In genomic region chr11:17250561-17251350, GRCh38 we compare ENCODE assay signal across 21 cellular contexts. TPM values are rescaled to one million over a fixed set of nuclear protein-coding genes. Genes with fewer than 3 reads are reported as not detected.
A peak's percentile ranks its signal among the peaks of the same experiment; 100 is the strongest.
DNase-seq lines count a peak whose midpoint lies in the region; ATAC-seq and TF ChIP-seq lines count a peak whose summit lies in the region.
"Had no signal": no experiment of that assay in that cellular context is flagged by ENCODE, and none has a peak within 500 bp of the region (broad histone marks: within the 10 kb centered on the region; RNA-seq: fewer than 3 reads in every experiment).

No MANE protein-coding gene starts in this region.

- no peak overlapping the region for H3K4me2 ChIP-seq in mammary epithelial cell (ENCODE audit: insufficient read depth, low read depth, low read length)
- H3K4me2 ChIP-seq: BLaER1 treated with 17β-estradiol and CSF1 and Interleukin-3, amounts not matched to agents 10 nM and 100 nM had no signal

- intact Hi-C loops in mammary epithelial cell (cut with micrococcal nuclease), result no loop called here
- intact Hi-C loops in MCF 10A (cut with micrococcal nuclease), result no loop called here

- dilution Hi-C loops in mammary epithelial cell (cut with HindIII; ENCODE audit: low sequenced_read_pairs), result no loop called here

- no peaks in the 10 kb centered on the region for H3K36me3 Mint-ChIP-seq in MCF 10A (ENCODE audit: insufficient read depth, unreplicated experiment)

- no peaks in the 10 kb centered on the region for H3K4me1 ChIP-seq in mammary epithelial cell (ENCODE audit: insufficient read depth, low read length)
- H3K4me1 ChIP-seq: BLaER1 treated with 17β-estradiol and CSF1 and Interleukin-3, amounts not matched to agents 10 nM and 100 nM had no signal

- no peak overlapping the region for H3K27ac ChIP-seq in mammary epithelial cell (ENCODE audit: insufficient read depth, low read depth, low read length)
- H3K27ac ChIP-seq: BLaER1 treated with 17β-estradiol and CSF1 and Interleukin-3, amounts not matched to agents 10 nM and 100 nM had no signal

- H3K4me3 ChIP-seq in mammary epithelial cell (replicated peaks in 1 of 3; ENCODE audit: insufficient read depth in 1 of 3, low read depth in 2 of 3, low read length in 3 of 3) (no peak overlapping the region), epithelial cell of esophagus (ENCODE audit: low read length) (no peak overlapping the region)
- H3K4me3 ChIP-seq: BLaER1 treated with 17β-estradiol and CSF1 and Interleukin-3, amounts not matched to agents 10 nM and 100 nM had no signal

- no peaks in the 10 kb centered on the region for H3K79me2 ChIP-seq in mammary epithelial cell (ENCODE audit: insufficient read depth, low read length)

- TF ChIP-seq CTCF in mammary epithelial cell (conservative IDR thresholded peaks at IDR 0.05 in 1 of 2, IDR thresholded peaks at IDR 0.05 in 1 of 2; ENCODE audit: extremely low read depth in 1 of 2, insufficient read depth in 1 of 2, low read depth in 1 of 2, low read length in 2 of 2), result no peak
- TF ChIP-seq CTCF in MCF 10A (IDR thresholded peaks at IDR 0.05; ENCODE audit: unreplicated experiment), result no peak
- TF ChIP-seq CTCF in epithelial cell of esophagus (IDR thresholded peaks at IDR 0.05; ENCODE audit: insufficient read depth, low read depth, low read length, missing control alignments), result no peak
- TF ChIP-seq CTCF in omental fat pad (IDR thresholded peaks at IDR 0.05), result no peak

- no peaks in the 10 kb centered on the region for H3K9me3 ChIP-seq in mammary epithelial cell (replicated peaks; ENCODE audit: insufficient read depth, low read length)
- H3K9me3 ChIP-seq: BLaER1 treated with 17β-estradiol and CSF1 and Interleukin-3, amounts not matched to agents 10 nM and 100 nM had no signal

- POLR2A ChIA-PET in MCF 10A (lab: Yijun Ruan, JAX), result interaction anchor here (0.6 to 0.7 kb wide), 2 partner anchors 12 to 1060 kb away, joined by 3 read pairs; no protein-coding TSS in a partner anchor

- in situ Hi-C loops in mammary epithelial cell (cut with MboI; ENCODE audit: low sequenced_read_pairs in 2 of 2), result no loop called here

- H3K27ac Mint-ChIP-seq in MCF 10A (ENCODE audit: low read depth, unreplicated experiment), result no peak overlapping the region
- H3K27ac Mint-ChIP-seq: HFFc6 had no signal

- H3K9me3 Mint-ChIP-seq in MCF 10A (ENCODE audit: unreplicated experiment), result no peaks in the 10 kb centered on the region

- DNase-seq in mammary epithelial cell, result peak; percentile 11
- no peak for DNase-seq in MCF 10A (ENCODE audit: unreplicated experiment)
- peak; percentile 58 for DNase-seq in NCI-H226
- DNase-seq in epithelial cell of esophagus (ENCODE audit: low read depth), result peak; percentile 53
- no peak for DNase-seq in omental fat pad (ENCODE audit: low spot score)
- DNase-seq in NCI-H2029 (lab: John Stamatoyannopoulos, UW), result no peak
- no peak for DNase-seq in occipital lobe (lab: John Stamatoyannopoulos, UW)
- DNase-seq: 8988T, DMS79 treated with DMSO at 0.1 percent for 48 hours, GF-D8, HFFc6, MV-4-11, NCI-H1417, NCI-H187 treated with DMSO at 0.1 percent for 48 hours, NCI-H2171, NCI-H446 treated with DMSO at 0.1 percent for 48 hours, NCI-H748 treated with DMSO at 0.1 percent for 48 hours had no signal

- no peaks in the 10 kb centered on the region for H3K4me1 Mint-ChIP-seq in MCF 10A (ENCODE audit: insufficient read depth, unreplicated experiment)

- BruUV-seq in mammary epithelial cell (replicated peaks; lab: Mats Ljungman, UMichigan), result no TSS peak
- BruUV-seq in MCF 10A (replicated peaks; lab: Mats Ljungman, UMichigan), result no TSS peak

- ATAC-seq in omental fat pad (ENCODE audit: low FRiP score) (peak; percentile 56), HG02885 (IDR thresholded peaks at IDR 0.05; ENCODE audit: poor library complexity, unreplicated experiment) (no peak)
- ATAC-seq: HepG2, Right ventricle myocardium inferior had no signal

- CTCF ChIA-PET in mammary epithelial cell (lab: Charles Lee; ENCODE audit: low non-redundant PET), result interaction anchor here (0.6 kb wide), 1 partner anchor 74 kb away, joined by 4 read pairs; no protein-coding TSS in a partner anchor
- CTCF ChIA-PET in MCF 10A (lab: Yijun Ruan, JAX), result interaction anchor here (0.7 to 1.4 kb wide), 3 partner anchors 21 to 254 kb away, joined by 3 to 5 read pairs (median 4); no protein-coding TSS in a partner anchor

- no peaks in the 10 kb centered on the region for H3K27me3 Mint-ChIP-seq in MCF 10A (ENCODE audit: insufficient read depth, unreplicated experiment)

- no peaks in the 10 kb centered on the region for H3K27me3 ChIP-seq in mammary epithelial cell (ENCODE audit: insufficient read depth, low read length)

- no peak overlapping the region for H2AFZ ChIP-seq in mammary epithelial cell (ENCODE audit: low read depth, low read length)

- H4K20me1 ChIP-seq in mammary epithelial cell (ENCODE audit: insufficient read depth, low read length), result no peaks in the 10 kb centered on the region
- H4K20me1 ChIP-seq: BLaER1 treated with 17β-estradiol and CSF1 and Interleukin-3, amounts not matched to agents 10 nM and 100 nM had no signal

- no peak overlapping the region for H3K4me3 Mint-ChIP-seq in MCF 10A (ENCODE audit: unreplicated experiment)
- H3K4me3 Mint-ChIP-seq: HFFc6 had no signal

- H3K36me3 ChIP-seq in mammary epithelial cell (ENCODE audit: insufficient read depth, low read length), result no peaks in the 10 kb centered on the region
- H3K36me3 ChIP-seq: BLaER1 treated with 17β-estradiol and CSF1 and Interleukin-3, amounts not matched to agents 10 nM and 100 nM had no signal

- peak overlapping the region; percentile 5 for H3K9ac ChIP-seq in mammary epithelial cell (ENCODE audit: insufficient read depth, low read length)
- H3K9ac ChIP-seq: BLaER1 treated with 17β-estradiol and CSF1 and Interleukin-3, amounts not matched to agents 10 nM and 100 nM had no signal

RNA-seq across cellular contexts. Expression of gene NUCB2, which starts 25.8 kb away (rescaled TPM):
- total RNA-seq in mammary epithelial cell (10 to 100 TPM; 26.3 to 66.5 TPM), MCF 10A (2022) (89.4 and 137 TPM in 2 replicates), omental fat pad (10 to 100 TPM; 31.9 to 54.7 (median 41.8) TPM), occipital lobe (69.7 TPM)
- polyA plus RNA-seq in mammary epithelial cell, result 22.4 TPM
- polyA minus RNA-seq in mammary epithelial cell, result 25.2 TPM

RNA-seq across cellular contexts. Expression of gene PIK3C2A, which starts 43.0 kb away (rescaled TPM):
- total RNA-seq in mammary epithelial cell, result 10 to 100 TPM; 57.7 to 59.3 TPM
- 20.1 TPM for polyA plus RNA-seq in mammary epithelial cell
- 31.6 TPM for polyA minus RNA-seq in mammary epithelial cell
- 51.7 and 58.1 TPM in 2 replicates for total RNA-seq in MCF 10A (2022)
- total RNA-seq in omental fat pad, result 100 to 1,000 TPM in 2 of 4 donors, 10 to 100 TPM in 2; 67.9 to 134 (median 90.0) TPM
- total RNA-seq in occipital lobe, result 45.7 TPM

Comparison
In these comparisons a context has a peak if more than half of its experiments do, and no peak if none do; other contexts are left out.
1. DNase-seq: peak in mammary epithelial cell (single experiment), NCI-H226 (single experiment) and epithelial cell of esophagus (single experiment); none in MCF 10A (single experiment), omental fat pad (single experiment), NCI-H2029 (single experiment) and occipital lobe (single experiment).